17 cellular contexts compared by ENCODE assay signal in the genomic region with DNA sequence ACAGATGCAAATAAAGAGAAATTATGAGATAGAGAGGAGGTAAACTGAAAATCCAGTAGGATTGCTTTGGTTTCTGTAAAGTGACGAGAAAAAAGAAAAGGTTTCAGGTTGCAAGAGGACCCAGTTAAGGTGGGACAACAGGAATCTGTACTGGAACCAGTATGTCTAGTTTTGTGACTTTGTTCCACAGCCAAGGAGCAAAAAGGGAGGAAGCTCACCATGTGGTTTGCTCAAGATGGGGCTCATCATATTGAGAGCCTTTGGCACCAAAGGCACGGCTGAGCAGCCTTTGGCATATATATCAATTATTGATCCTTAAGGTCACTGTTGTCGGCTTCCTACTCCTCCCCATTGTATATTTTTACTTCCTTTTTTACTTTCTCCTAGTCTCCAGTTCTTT. TPM values are rescaled to one million over a fixed set of nuclear protein-coding genes. Genes with fewer than 3 reads are reported as not detected.
DNase-seq lines count a peak whose midpoint lies in the region; ATAC-seq and TF ChIP-seq lines count a peak whose summit lies in the region.
"Had no signal": no experiment of that assay in that cellular context is flagged by ENCODE, and none has a peak within 500 bp of the region (broad histone marks: within the 10 kb centered on the region; RNA-seq: fewer than 3 reads in every experiment).

No MANE protein-coding gene starts in this region.

- H3K27me3 Mint-ChIP-seq in CD8-positive, alpha-beta memory T cell = no peaks in the 10 kb centered on the region
- H3K27me3 Mint-ChIP-seq in activated T-helper 17 cell treated with anti-CD3 and anti-CD28 coated beads, Interleukin-2, amount 50 U/mL, for 72 hours = no peaks in the 10 kb centered on the region
- no peaks in the 10 kb centered on the region for H3K27me3 Mint-ChIP-seq in MCF 10A (ENCODE audit: insufficient read depth, unreplicated experiment)

- no peaks in the 10 kb centered on the region for H3K9me3 Mint-ChIP-seq in CD8-positive, alpha-beta memory T cell
- no peaks in the 10 kb centered on the region for H3K9me3 Mint-ChIP-seq in activated T-helper 17 cell treated with anti-CD3 and anti-CD28 coated beads, Interleukin-2, amount 50 U/mL, for 72 hours
- H3K9me3 Mint-ChIP-seq in MCF 10A (ENCODE audit: unreplicated experiment) = no peaks in the 10 kb centered on the region
- H3K9me3 Mint-ChIP-seq: nephron progenitor cell had no signal

- peak overlapping the region; percentile 72 to 99 (median 96) for H3K27ac Mint-ChIP-seq in CD8-positive, alpha-beta memory T cell
- peak overlapping the region; percentile 91 for H3K27ac Mint-ChIP-seq in activated T-helper 17 cell treated with anti-CD3 and anti-CD28 coated beads, Interleukin-2, amount 50 U/mL, for 72 hours
- no peak overlapping the region for H3K27ac Mint-ChIP-seq in MCF 10A (ENCODE audit: low read depth, unreplicated experiment)
- H3K27ac Mint-ChIP-seq: nephron progenitor cell had no signal

- peak overlapping the region in 5 of 7 donors; percentile 40 to 95 (median 50) for H3K4me3 Mint-ChIP-seq in CD8-positive, alpha-beta memory T cell
- peak overlapping the region; percentile 99 for H3K4me3 Mint-ChIP-seq in activated T-helper 17 cell treated with anti-CD3 and anti-CD28 coated beads, Interleukin-2, amount 50 U/mL, for 72 hours
- H3K4me3 Mint-ChIP-seq in MCF 10A (ENCODE audit: unreplicated experiment) = no peak overlapping the region

- H3K36me3 ChIP-seq in CD8-positive, alpha-beta memory T cell (ENCODE audit: insufficient read depth, low read length) = no peaks in the 10 kb centered on the region
- no peaks in the 10 kb centered on the region for H3K36me3 ChIP-seq in mammary epithelial cell (ENCODE audit: insufficient read depth, low read length)
- H3K36me3 ChIP-seq: brain microvascular endothelial cell had no signal

- intact Hi-C loops in left colon (cut with DNase I, micrococcal nuclease) = no loop called here
- intact Hi-C loops in mammary epithelial cell (cut with micrococcal nuclease) = no loop called here
- intact Hi-C loops in MCF 10A (cut with micrococcal nuclease) = no loop called here

- H3K27me3 ChIP-seq in CD8-positive, alpha-beta memory T cell (ENCODE audit: insufficient read depth, low read length, poor library complexity, severe bottlenecking) = no peaks in the 10 kb centered on the region
- no peaks in the 10 kb centered on the region for H3K27me3 ChIP-seq in mammary epithelial cell (ENCODE audit: insufficient read depth, low read length)
- H3K27me3 ChIP-seq: brain microvascular endothelial cell, testis had no signal

- no peak overlapping the region for H3K4me3 ChIP-seq in CD8-positive, alpha-beta memory T cell (ENCODE audit: low read length)
- H3K4me3 ChIP-seq in mammary epithelial cell (replicated peaks in 1 of 3; ENCODE audit: insufficient read depth in 1 of 3, low read depth in 2 of 3, low read length in 3 of 3) = no peak overlapping the region
- H3K4me3 ChIP-seq: testis had no signal

- H4K20me1 ChIP-seq in mammary epithelial cell (ENCODE audit: insufficient read depth, low read length) = no peaks in the 10 kb centered on the region

- no TSS peak for BruUV-seq in mammary epithelial cell (replicated peaks; lab: Mats Ljungman, UMichigan)
- no TSS peak for BruUV-seq in MCF 10A (replicated peaks; lab: Mats Ljungman, UMichigan)

- dilution Hi-C loops in mammary epithelial cell (cut with HindIII; ENCODE audit: low sequenced_read_pairs) = no loop called here

- peak overlapping the region; percentile 71 for H3K27ac ChIP-seq in 22Rv1
- H3K27ac ChIP-seq in CD8-positive, alpha-beta memory T cell (ENCODE audit: low read depth, low read length) = no peak overlapping the region
- H3K27ac ChIP-seq in mammary epithelial cell (ENCODE audit: insufficient read depth, low read depth, low read length) = no peak overlapping the region
- H3K27ac ChIP-seq: brain microvascular endothelial cell, testis had no signal

- no peak for DNase-seq in CD8-positive, alpha-beta memory T cell
- DNase-seq in left colon (no peak), mammary epithelial cell (no peak), COLO829 (ENCODE audit: low spot score) (no peak), NCI-H1694 (lab: John Stamatoyannopoulos, UW) (no peak), MCF 10A (ENCODE audit: unreplicated experiment) (no peak)
- DNase-seq: activated effector memory CD4-positive, alpha-beta T cell treated with anti-CD3 and anti-CD28 coated beads, Interleukin-2, amount 50 U/mL, for 16 hours; NCI-H1694 treated with DMSO at 0.1 percent for 48 hours; NCI-H526; nephron progenitor cell; right cardiac atrium; SK-N-SH; stimulated activated CD4-positive, alpha-beta T cell treated with anti-CD3 and anti-CD28 coated beads, Interleukin-1b, Interleukin-23, amount 100 ng/mL, for 48 hours; testis had no signal

- peaks cover 0 to 20% (median 3%) of the 10 kb centered on the region in 3 donors for H3K36me3 Mint-ChIP-seq in CD8-positive, alpha-beta memory T cell
- H3K36me3 Mint-ChIP-seq in activated T-helper 17 cell treated with anti-CD3 and anti-CD28 coated beads, Interleukin-2, amount 50 U/mL, for 72 hours (ENCODE audit: low read depth) = peaks cover 35% of the 10 kb centered on the region
- H3K36me3 Mint-ChIP-seq in MCF 10A (ENCODE audit: insufficient read depth, unreplicated experiment) = no peaks in the 10 kb centered on the region

- peaks cover 42 to 67% (median 53%) of the 10 kb centered on the region in 3 donors for H3K4me1 Mint-ChIP-seq in CD8-positive, alpha-beta memory T cell
- H3K4me1 Mint-ChIP-seq in activated T-helper 17 cell treated with anti-CD3 and anti-CD28 coated beads, Interleukin-2, amount 50 U/mL, for 72 hours = peaks cover 28% of the 10 kb centered on the region
- peaks cover 25% of the 10 kb centered on the region for H3K4me1 Mint-ChIP-seq in MCF 10A (ENCODE audit: insufficient read depth, unreplicated experiment)

- peaks cover 49% of the 10 kb centered on the region for H3K4me1 ChIP-seq in CD8-positive, alpha-beta memory T cell (ENCODE audit: insufficient read depth, low read length)
- H3K4me1 ChIP-seq in mammary epithelial cell (ENCODE audit: insufficient read depth, low read length) = peaks cover 12% of the 10 kb centered on the region

- CTCF ChIA-PET in CD8-positive, alpha-beta memory T cell (lab: Charles Lee) = interaction anchor here (0.7 to 1.9 kb wide), 6 partner anchors 9 to 40 kb away, joined by 3 to 9 read pairs (median 4); no protein-coding TSS in a partner anchor
- CTCF ChIA-PET in mammary epithelial cell (lab: Charles Lee; ENCODE audit: low non-redundant PET) (no interaction called here), MCF 10A (lab: Yijun Ruan, JAX) (interaction anchor here (3.1 kb wide), 1 partner anchor 14 kb away, joined by 15 read pairs; no protein-coding TSS in a partner anchor)

- TF ChIP-seq CTCF in 22Rv1 (IDR thresholded peaks at IDR 0.05) (no peak), mammary epithelial cell (conservative IDR thresholded peaks at IDR 0.05 in 1 of 2, IDR thresholded peaks at IDR 0.05 in 1 of 2; ENCODE audit: extremely low read depth in 1 of 2, insufficient read depth in 1 of 2, low read depth in 1 of 2, low read length in 2 of 2) (no peak), MCF 10A (IDR thresholded peaks at IDR 0.05; ENCODE audit: unreplicated experiment) (no peak)

- H3K9me3 ChIP-seq in CD8-positive, alpha-beta memory T cell (ENCODE audit: low read length) = no peaks in the 10 kb centered on the region
- H3K9me3 ChIP-seq in mammary epithelial cell (replicated peaks; ENCODE audit: insufficient read depth, low read length) = no peaks in the 10 kb centered on the region
- H3K9me3 ChIP-seq: SK-N-SH, testis had no signal

- POLR2A ChIA-PET in CD8-positive, alpha-beta memory T cell (lab: Charles Lee) = no interaction called here
- POLR2A ChIA-PET in MCF 10A (lab: Yijun Ruan, JAX) = no interaction called here

- H3K4me2 ChIP-seq in mammary epithelial cell (ENCODE audit: insufficient read depth, low read depth, low read length) = no peak overlapping the region
- H3K4me2 ChIP-seq: SK-N-SH had no signal

- ATAC-seq in activated T-helper 17 cell treated with anti-CD3 and anti-CD28 coated beads, Interleukin-2, amount 50 U/mL, for 72 hours (replicated peaks) = no peak
- ATAC-seq in left colon = peak; percentile 2
- ATAC-seq: right cardiac atrium had no signal

- WGBS in mammary epithelial cell (ENCODE audit: low coverage, missing lambda C conversion rate) = 96% methylated on average over 3 of the region's 3 CpGs

- H2AFZ ChIP-seq in mammary epithelial cell (ENCODE audit: low read depth, low read length) = no peak overlapping the region

- peaks cover 28% of the 10 kb centered on the region for H3K79me2 ChIP-seq in mammary epithelial cell (ENCODE audit: insufficient read depth, low read length)

- in situ Hi-C loops in mammary epithelial cell (cut with MboI; ENCODE audit: low sequenced_read_pairs in 2 of 2) = no loop called here

- H3K9ac ChIP-seq in mammary epithelial cell (ENCODE audit: insufficient read depth, low read length) = no peak overlapping the region
- H3K9ac ChIP-seq: SK-N-SH had no signal

RNA-seq across cellular contexts. Expression of a gene that starts 1.8 kb away (rescaled TPM):
- total RNA-seq in CD8-positive, alpha-beta memory T cell = 10 to 100 TPM; 61.5 to 66.0 TPM
- 21.7 TPM for polyA plus RNA-seq in CD8-positive, alpha-beta memory T cell
- total RNA-seq in activated T-helper 17 cell treated with anti-CD3 and anti-CD28 coated beads, Interleukin-2, amount 50 U/mL, for 72 hours = 10 to 100 TPM; 84.3 to 86.1 TPM
- total RNA-seq in left colon (10 to 100 TPM; 22.2 to 25.8 TPM), mammary epithelial cell (10 to 100 TPM; 14.2 to 20.2 TPM), MCF 10A (2022) (14.0 and 15.5 TPM in 2 replicates)
- 24.5 TPM for polyA plus RNA-seq in mammary epithelial cell
- 19.8 TPM for polyA minus RNA-seq in mammary epithelial cell

RNA-seq across cellular contexts. Expression of a gene that starts 37.0 kb away (rescaled TPM):
- 10 to 100 TPM; 23.6 to 24.9 TPM for total RNA-seq in CD8-positive, alpha-beta memory T cell
- 19.1 TPM for polyA plus RNA-seq in CD8-positive, alpha-beta memory T cell
- total RNA-seq in activated T-helper 17 cell treated with anti-CD3 and anti-CD28 coated beads, Interleukin-2, amount 50 U/mL, for 72 hours = 10 to 100 TPM; 14.0 to 18.1 TPM
- total RNA-seq in left colon = 10 to 100 TPM; 17.1 to 18.6 TPM
- total RNA-seq in mammary epithelial cell = 10 to 100 TPM; 18.0 to 19.2 TPM
- polyA plus RNA-seq in mammary epithelial cell = 19.1 TPM
- 10.1 TPM for polyA minus RNA-seq in mammary epithelial cell
- 13.3 and 14.7 TPM in 2 replicates for total RNA-seq in MCF 10A (2022)

RNA-seq across cellular contexts. Expression of a gene that starts 38.2 kb away (rescaled TPM):
- under 1 TPM in 1 of 2 experiments, not detected in 1; 0.37 TPM for total RNA-seq in CD8-positive, alpha-beta memory T cell
- not detected for polyA plus RNA-seq in CD8-positive, alpha-beta memory T cell
- total RNA-seq in activated T-helper 17 cell treated with anti-CD3 and anti-CD28 coated beads, Interleukin-2, amount 50 U/mL, for 72 hours = 1 to 10 TPM; 4.3 to 4.7 TPM
- 100 to 1,000 TPM; 202 to 348 TPM for total RNA-seq in left colon
- 1,000 to 10,000 TPM; 1,135 to 2,555 TPM for total RNA-seq in mammary epithelial cell
- polyA plus RNA-seq in mammary epithelial cell = 2,641 TPM
- 1,141 TPM for polyA minus RNA-seq in mammary epithelial cell
- total RNA-seq in MCF 10A (2022) = 270 and 337 TPM in 2 replicates

Comparison
In these comparisons a context has a peak if more than half of its experiments do, and no peak if none do; other contexts are left out.
1. RNA of a gene that starts 38.2 kb away (total RNA-seq): 1,135 to 2,555 TPM in mammary epithelial cell, 202 to 348 TPM in left colon and 270 to 337 TPM in MCF 10A; 4.3 to 4.7 TPM in activated T-helper 17 cell treated with anti-CD3 and anti-CD28 coated beads, Interleukin-2, amount 50 U/mL, for 72 hours and 0.37 TPM in CD8-positive, alpha-beta memory T cell; every median in the first group is over 10 times any median in the second.